18 cellular contexts compared by ENCODE assay signal in genomic region chr11:103877221-103877620, GRCh38.
DNase-seq lines count a peak whose midpoint lies in the region; ATAC-seq and TF ChIP-seq lines count a peak whose summit lies in the region.
"Had no signal": no experiment of that assay in that cellular context is flagged by ENCODE, and none has a peak within 500 bp of the region (broad histone marks: within the 10 kb centered on the region; RNA-seq: fewer than 3 reads in every experiment).

No MANE protein-coding gene starts in this region.

- no peak for TF ChIP-seq EP300 in stomach (IDR thresholded peaks at IDR 0.05)

- H3K36me3 Mint-ChIP-seq in HFFc6 (ENCODE audit: low read depth) (no peaks in the 10 kb centered on the region), WTC11 (0 out of 2 replicates have a peak, but pooled peaks cover 3% of the 10 kb centered on the region), progenitor cell of endocrine pancreas (ENCODE audit: insufficient read depth) (no peaks in the 10 kb centered on the region)
- H3K36me3 Mint-ChIP-seq: activated naive CD8-positive, alpha-beta T cell; CD14-positive monocyte; naive B cell; stimulated activated effector memory CD8-positive, alpha-beta T cell treated with anti-CD3 and anti-CD28 coated beads, Interleukin-12 subunit alpha, Interleukin-12 subunit beta, amount 100 ng/mL, for 72 hours had no signal

- intact Hi-C loops in stomach (cut with DNase I; ENCODE audit: low total_unique reads): no loop called here

- H3K36me3 ChIP-seq in stomach: no peaks in the 10 kb centered on the region
- H3K36me3 ChIP-seq: gastroesophageal sphincter, right atrium auricular region had no signal

- H3K4me3 Mint-ChIP-seq in HFFc6 (no peak overlapping the region), WTC11 (no peak overlapping the region), progenitor cell of endocrine pancreas (ENCODE audit: low read depth) (no peak overlapping the region)
- H3K4me3 Mint-ChIP-seq: activated naive CD8-positive, alpha-beta T cell; CD14-positive monocyte; naive B cell; stimulated activated effector memory CD8-positive, alpha-beta T cell treated with anti-CD3 and anti-CD28 coated beads, Interleukin-12 subunit alpha, Interleukin-12 subunit beta, amount 100 ng/mL, for 72 hours had no signal

- H3K27me3 Mint-ChIP-seq in HFFc6 (ENCODE audit: insufficient read depth): no peaks in the 10 kb centered on the region
- no peaks in the 10 kb centered on the region for H3K27me3 Mint-ChIP-seq in WTC11 (ENCODE audit: low read depth)
- H3K27me3 Mint-ChIP-seq in progenitor cell of endocrine pancreas: no peaks in the 10 kb centered on the region
- H3K27me3 Mint-ChIP-seq: activated naive CD8-positive, alpha-beta T cell had no signal

- POLR2A ChIA-PET in WTC11 (lab: Charles Lee): no interaction called here

- ATAC-seq in WTC11: peak; percentile 30; the same call in 1 of the 2 replicates
- no peak for ATAC-seq in HG02623 (IDR thresholded peaks at IDR 0.05; ENCODE audit: unreplicated experiment)
- ATAC-seq: gastroesophageal sphincter; stimulated activated effector memory CD8-positive, alpha-beta T cell treated with anti-CD3 and anti-CD28 coated beads, Interleukin-12 subunit alpha, Interleukin-12 subunit beta, amount 100 ng/mL, for 72 hours had no signal

- H3K4me3 ChIP-seq in foreskin fibroblast (ENCODE audit: low read depth in 1 of 2, low read length in 2 of 2) (no peak overlapping the region), stomach (no peak overlapping the region)
- H3K4me3 ChIP-seq: gastroesophageal sphincter, right atrium auricular region had no signal

- TF ChIP-seq POLR2A in stomach (IDR thresholded peaks at IDR 0.05): no peak

- DNase-seq in HFFc6 (peak; percentile 51), WTC11 (ENCODE audit: low spot score) (no peak), foreskin fibroblast (peak; percentile 20 to 32), T-helper 2 cell (no peak), progenitor cell of endocrine pancreas (ENCODE audit: low spot score, unreplicated experiment) (no peak), stomach (no peak)
- DNase-seq: GF-D8; kidney glomerular epithelial cell; naive B cell; stimulated activated CD4-positive, alpha-beta T cell treated with anti-CD3 and anti-CD28 coated beads, Interleukin-2, amount 100 ng/mL, for 48 hours; T1000 had no signal

- H3K9me3 Mint-ChIP-seq in HFFc6 (no peaks in the 10 kb centered on the region), WTC11 (peaks cover 14% of the 10 kb centered on the region), progenitor cell of endocrine pancreas (ENCODE audit: low read depth) (no peaks in the 10 kb centered on the region)

- TF ChIP-seq CTCF in C4-2B (conservative IDR thresholded peaks at IDR 0.05): 0 out of 2 replicates have a peak, but pooled peaks have one; percentile 2
- TF ChIP-seq CTCF in HFFc6 (IDR thresholded peaks at IDR 0.05): peak; percentile 58
- no peak for TF ChIP-seq CTCF in WTC11 (IDR thresholded peaks at IDR 0.05)
- peak; percentile 40 for TF ChIP-seq CTCF in foreskin fibroblast (IDR thresholded peaks at IDR 0.05; ENCODE audit: low read depth, low read length)
- no peak for TF ChIP-seq CTCF in progenitor cell of endocrine pancreas (IDR thresholded peaks at IDR 0.05; ENCODE audit: unreplicated experiment)
- no peak for TF ChIP-seq CTCF in stomach (IDR thresholded peaks at IDR 0.05)

- no peaks in the 10 kb centered on the region for H3K4me1 Mint-ChIP-seq in HFFc6 (ENCODE audit: low read depth)
- H3K4me1 Mint-ChIP-seq in WTC11: no peaks in the 10 kb centered on the region
- no peaks in the 10 kb centered on the region for H3K4me1 Mint-ChIP-seq in progenitor cell of endocrine pancreas (ENCODE audit: low read depth)
- H3K4me1 Mint-ChIP-seq: stimulated activated effector memory CD8-positive, alpha-beta T cell treated with anti-CD3 and anti-CD28 coated beads, Interleukin-12 subunit alpha, Interleukin-12 subunit beta, amount 100 ng/mL, for 72 hours had no signal

- no peak overlapping the region for H3K27ac Mint-ChIP-seq in HFFc6
- H3K27ac Mint-ChIP-seq in WTC11: no peak overlapping the region
- no peak overlapping the region for H3K27ac Mint-ChIP-seq in progenitor cell of endocrine pancreas
- H3K27ac Mint-ChIP-seq: activated naive CD8-positive, alpha-beta T cell; CD14-positive monocyte; stimulated activated effector memory CD8-positive, alpha-beta T cell treated with anti-CD3 and anti-CD28 coated beads, Interleukin-12 subunit alpha, Interleukin-12 subunit beta, amount 100 ng/mL, for 72 hours had no signal

- H3K4me1 ChIP-seq in stomach: peaks cover 0 to 8% (median 0%) of the 10 kb centered on the region in 4 donors
- H3K4me1 ChIP-seq: right atrium auricular region had no signal

- no peaks in the 10 kb centered on the region for H3K9me3 ChIP-seq in stomach
- H3K9me3 ChIP-seq: gastroesophageal sphincter, right atrium auricular region had no signal

- no peaks in the 10 kb centered on the region for H3K27me3 ChIP-seq in stomach
- H3K27me3 ChIP-seq: gastroesophageal sphincter, right atrium auricular region had no signal

- CTCF ChIA-PET in WTC11 (lab: Charles Lee): interaction anchor here (0.8 kb wide), 1 partner anchor 287 kb away, joined by 3 read pairs; the partner anchor contains the start of gene PDGFD

- no peak overlapping the region for H3K27ac ChIP-seq in C4-2B
- H3K27ac ChIP-seq in stomach: no peak overlapping the region
- H3K27ac ChIP-seq: gastroesophageal sphincter, right atrium auricular region had no signal

TF ChIP-seq in WTC11, 78 proteins besides CTCF, POLR2A, EP300 and RAD21 (continues in another document):
- TF ChIP-seq SMAD4 (CRISPR knock-in tag; IDR thresholded peaks at IDR 0.05) (no peak), NFATC4 (CRISPR knock-in tag; IDR thresholded peaks at IDR 0.05) (no peak), USF2 (CRISPR knock-in tag; IDR thresholded peaks at IDR 0.05) (no peak), NFYB (CRISPR knock-in tag; conservative IDR thresholded peaks at IDR 0.05; ENCODE audit: low read depth) (no peak), RORB (CRISPR knock-in tag; IDR thresholded peaks at IDR 0.05) (no peak), IRF2 (CRISPR knock-in tag; IDR thresholded peaks at IDR 0.05; ENCODE audit: borderline replicate concordance, low read depth) (no peak), E2F4 (CRISPR knock-in tag; IDR thresholded peaks at IDR 0.05; ENCODE audit: borderline replicate concordance, low read depth) (no peak), RELA (CRISPR knock-in tag; IDR thresholded peaks at IDR 0.05; ENCODE audit: borderline replicate concordance) (no peak), ATF2 (CRISPR knock-in tag; IDR thresholded peaks at IDR 0.05; ENCODE audit: borderline replicate concordance, low read depth) (no peak), ZNF317 (CRISPR knock-in tag; IDR thresholded peaks at IDR 0.05; ENCODE audit: borderline replicate concordance, low read depth) (no peak), ZNF512 (CRISPR knock-in tag; IDR thresholded peaks at IDR 0.05; ENCODE audit: borderline replicate concordance) (no peak), MYBL2 (CRISPR knock-in tag; IDR thresholded peaks at IDR 0.05) (no peak)

Comparison
In these comparisons a context has a peak if more than half of its experiments do, and no peak if none do; other contexts are left out.
1. CTCF ChIP-seq: peak in C4-2B (single experiment), HFFc6 (single experiment) and foreskin fibroblast (single experiment); none in WTC11 (single experiment), progenitor cell of endocrine pancreas (single experiment) and stomach (0 of 7).
2. DNase-seq: peak in HFFc6 (single experiment) and foreskin fibroblast (2 of 2); none in WTC11 (single experiment), T-helper 2 cell (0 of 5), progenitor cell of endocrine pancreas (single experiment) and stomach (single experiment).